Comparison of ENCODE assay signal across 18 cellular contexts in the genomic region with DNA sequence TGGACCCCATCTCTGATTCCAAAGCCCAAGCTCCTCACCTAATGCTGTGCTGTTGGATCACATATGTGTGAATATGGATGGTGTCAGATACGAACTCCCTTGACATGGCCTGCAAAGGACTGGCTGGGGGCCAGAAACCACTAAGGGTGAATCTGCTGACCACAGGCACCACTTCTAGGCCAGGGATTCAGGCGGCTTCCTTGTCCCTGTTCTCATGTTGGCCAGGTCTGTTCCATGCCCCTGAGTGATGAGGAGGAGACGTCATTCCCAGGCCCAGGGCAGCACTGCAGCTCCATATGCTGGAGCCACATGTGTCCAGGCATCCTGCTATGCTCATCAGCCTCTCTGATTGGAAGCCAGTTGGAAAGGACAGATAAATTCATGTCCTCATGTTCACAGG.
A peak's percentile ranks its signal among the peaks of the same experiment; 100 is the strongest.
DNase-seq lines count a peak whose midpoint lies in the region.
"Had no signal": no experiment of that assay in that cellular context is flagged by ENCODE, and none has a peak within 500 bp of the region (broad histone marks: within the 10 kb centered on the region; RNA-seq: fewer than 3 reads in every experiment).

No MANE protein-coding gene starts in this region.

- DNase-seq in EL (peak; percentile 15), M059J (ENCODE audit: low read depth) (peak; percentile 65), cerebellar cortex (ENCODE audit: low spot score) (peak; percentile 64), kidney tubule cell (ENCODE audit: low spot score) (peak; percentile 11), NCI-H2029 treated with DMSO at 0.1 percent for 48 hours (lab: John Stamatoyannopoulos, UW) (no peak), T-helper 9 cell (no peak), AG20443 (ENCODE audit: low spot score) (no peak)
- no peak for DNase-seq in effector CD8-positive, alpha-beta T cell (lab: John Stamatoyannopoulos, UW)
- DNase-seq: BE2C, DMS53, NCI-H1092 treated with DMSO at 0.1 percent for 48 hours, NCI-H2081, NCI-H2171, NCI-H345, NCI-H524 treated with DMSO at 0.1 percent for 48 hours, NCI-H82, RPMI8226, SHP77 had no signal

Comparison
In these comparisons a context has a peak if more than half of its experiments do, and no peak if none do; other contexts are left out.
1. DNase-seq: peak in EL (single experiment), M059J (single experiment), cerebellar cortex (single experiment) and kidney tubule cell (single experiment); none in NCI-H2029 treated with DMSO at 0.1 percent for 48 hours (single experiment), T-helper 9 cell (single experiment), AG20443 (single experiment) and effector CD8-positive, alpha-beta T cell (single experiment).